ENCODE assay signal across 8 cellular contexts in genomic region chr2:226478121-226478809, GRCh38.
DNase-seq lines count a peak whose midpoint lies in the region; ATAC-seq and TF ChIP-seq lines count a peak whose summit lies in the region.

No MANE protein-coding gene starts in this region.

- peak; percentile 91 for DNase-seq in H4 (ENCODE audit: low spot score)
- peak; percentile 83 for DNase-seq in astrocyte of the cerebellum (ENCODE audit: low read depth)
- peak; percentile 96 for DNase-seq in islet precursor cell
- DNase-seq in activated naive CD4-positive, alpha-beta T cell treated with Interleukin-2 at 50 U/mL for 16 hours = no peak

- peaks cover 47% of the 10 kb centered on the region for H3K4me1 ChIP-seq in skeletal muscle satellite cell (ENCODE audit: control insufficient read depth, insufficient read depth, low read length)

- in situ Hi-C loops in astrocyte of the cerebellum (cut with HindIII; ENCODE audit: low sequenced_read_pairs) = no loop called here

- no peak for TF ChIP-seq CTCF in astrocyte of the cerebellum (IDR thresholded peaks at IDR 0.05; ENCODE audit: low read depth, low read length, missing control alignments)

- peak overlapping the region; percentile 50 for H3K9ac ChIP-seq in skeletal muscle satellite cell (ENCODE audit: low read depth, low read length)

- H3K4me3 ChIP-seq in astrocyte of the cerebellum (ENCODE audit: low read depth, low read length) (no peak overlapping the region), skeletal muscle satellite cell (ENCODE audit: low read length) (no peak overlapping the region)

- ATAC-seq in HG02885 (IDR thresholded peaks at IDR 0.05; ENCODE audit: poor library complexity, unreplicated experiment) (no peak), GM21447 (IDR thresholded peaks at IDR 0.05; ENCODE audit: unreplicated experiment) (no peak), HG03039 (IDR thresholded peaks at IDR 0.05; ENCODE audit: unreplicated experiment) (no peak)

- H3K4me2 ChIP-seq in skeletal muscle satellite cell (ENCODE audit: low read length) = peak overlapping the region; percentile 1

- no peaks in the 10 kb centered on the region for H3K9me3 ChIP-seq in skeletal muscle satellite cell (replicated peaks; ENCODE audit: low read length)

- H3K36me3 ChIP-seq in skeletal muscle satellite cell (ENCODE audit: insufficient read depth, low read length) = no peaks in the 10 kb centered on the region

- no peaks in the 10 kb centered on the region for H3K27me3 ChIP-seq in skeletal muscle satellite cell (ENCODE audit: control insufficient read depth, insufficient read depth, low read length)
